Comparison of ENCODE assay signal across 1 cellular context in genomic region chr12:95318071-95318545, GRCh38.
TF ChIP-seq lines count a peak whose summit lies in the region.

No MANE protein-coding gene starts in this region.

TF ChIP-seq in HepG2, 621 proteins besides CTCF, POLR2A, EP300 and RAD21 (continued from another document and continues in another):
- TF ChIP-seq, protein P1, sequence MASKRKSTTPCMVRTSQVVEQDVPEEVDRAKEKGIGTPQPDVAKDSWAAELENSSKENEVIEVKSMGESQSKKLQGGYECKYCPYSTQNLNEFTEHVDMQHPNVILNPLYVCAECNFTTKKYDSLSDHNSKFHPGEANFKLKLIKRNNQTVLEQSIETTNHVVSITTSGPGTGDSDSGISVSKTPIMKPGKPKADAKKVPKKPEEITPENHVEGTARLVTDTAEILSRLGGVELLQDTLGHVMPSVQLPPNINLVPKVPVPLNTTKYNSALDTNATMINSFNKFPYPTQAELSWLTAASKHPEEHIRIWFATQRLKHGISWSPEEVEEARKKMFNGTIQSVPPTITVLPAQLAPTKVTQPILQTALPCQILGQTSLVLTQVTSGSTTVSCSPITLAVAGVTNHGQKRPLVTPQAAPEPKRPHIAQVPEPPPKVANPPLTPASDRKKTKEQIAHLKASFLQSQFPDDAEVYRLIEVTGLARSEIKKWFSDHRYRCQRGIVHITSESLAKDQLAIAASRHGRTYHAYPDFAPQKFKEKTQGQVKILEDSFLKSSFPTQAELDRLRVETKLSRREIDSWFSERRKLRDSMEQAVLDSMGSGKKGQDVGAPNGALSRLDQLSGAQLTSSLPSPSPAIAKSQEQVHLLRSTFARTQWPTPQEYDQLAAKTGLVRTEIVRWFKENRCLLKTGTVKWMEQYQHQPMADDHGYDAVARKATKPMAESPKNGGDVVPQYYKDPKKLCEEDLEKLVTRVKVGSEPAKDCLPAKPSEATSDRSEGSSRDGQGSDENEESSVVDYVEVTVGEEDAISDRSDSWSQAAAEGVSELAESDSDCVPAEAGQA (IDR thresholded peaks at IDR 0.05; ENCODE audit: low read depth), result no peak
- TF ChIP-seq, protein P1 (CRISPR knock-in tag; IDR thresholded peaks at IDR 0.05; ENCODE audit: borderline replicate concordance), result peak; percentile 32; the same call in 1 of the 2 replicates
- TF ChIP-seq WIZ (CRISPR knock-in tag; IDR thresholded peaks at IDR 0.05), result no peak
- peak; percentile 96 for TF ChIP-seq FOXA3 (CRISPR knock-in tag; IDR thresholded peaks at IDR 0.05)
- peak; percentile 93 for TF ChIP-seq RARA (CRISPR knock-in tag; IDR thresholded peaks at IDR 0.05)
- TF ChIP-seq NR2F2 (IDR thresholded peaks at IDR 0.05; ENCODE audit: borderline replicate concordance, low read depth), result peak; percentile 95
- peak; percentile 97 for TF ChIP-seq SOX13 (IDR thresholded peaks at IDR 0.05)
- TF ChIP-seq SOX13 (CRISPR knock-in tag; conservative IDR thresholded peaks at IDR 0.05 in 1 of 2, IDR thresholded peaks at IDR 0.05 in 1 of 2), result peak in 1 of 2 experiments; percentile 100; a peak in 2 of 4 replicates
- TF ChIP-seq NCOA2 (CRISPR knock-in tag; IDR thresholded peaks at IDR 0.05), result peak; percentile 94
- TF ChIP-seq SSRP1 (CRISPR knock-in tag; IDR thresholded peaks at IDR 0.05), result no peak
- peak; percentile 98 for TF ChIP-seq GFI1 (CRISPR knock-in tag; IDR thresholded peaks at IDR 0.05; ENCODE audit: borderline replicate concordance)
- peak; percentile 93 for TF ChIP-seq FOSL2 (CRISPR knock-in tag; IDR thresholded peaks at IDR 0.05)
- peak; percentile 80; the same call in 1 of the 2 replicates for TF ChIP-seq JUN (CRISPR knock-in tag; IDR thresholded peaks at IDR 0.05)
- peak; percentile 85 for TF ChIP-seq ZBTB25 (CRISPR knock-in tag; IDR thresholded peaks at IDR 0.05)
- no peak for TF ChIP-seq LCORL (IDR thresholded peaks at IDR 0.05)
- no peak for TF ChIP-seq LCORL (CRISPR knock-in tag; IDR thresholded peaks at IDR 0.05)
- TF ChIP-seq ZNF44 (CRISPR knock-in tag; IDR thresholded peaks at IDR 0.05), result no peak
- peak; percentile 67 for TF ChIP-seq ZNF205 (CRISPR knock-in tag; IDR thresholded peaks at IDR 0.05)
- TF ChIP-seq HINFP (CRISPR knock-in tag; IDR thresholded peaks at IDR 0.05; ENCODE audit: low read depth), result no peak
- peak; percentile 50; the same call in 1 of the 2 replicates for TF ChIP-seq NFKBIZ (CRISPR knock-in tag; IDR thresholded peaks at IDR 0.05)
- no peak for TF ChIP-seq HNRNPK (IDR thresholded peaks at IDR 0.05; ENCODE audit: low read depth, low read length, poor library complexity, severe bottlenecking)
- peak; percentile 71 for TF ChIP-seq HDAC1 (CRISPR knock-in tag; IDR thresholded peaks at IDR 0.05)
- no peak for TF ChIP-seq SMAD1 (CRISPR knock-in tag; IDR thresholded peaks at IDR 0.05; ENCODE audit: borderline replicate concordance, low read depth)
- TF ChIP-seq THRA (CRISPR knock-in tag; IDR thresholded peaks at IDR 0.05; ENCODE audit: borderline replicate concordance), result peak; percentile 42; the same call in 1 of the 2 replicates
- no peak for TF ChIP-seq RNF2 (conservative IDR thresholded peaks at IDR 0.05; ENCODE audit: low read depth)
- no peak for TF ChIP-seq DNMT1 (CRISPR knock-in tag; IDR thresholded peaks at IDR 0.05)
- TF ChIP-seq TOE1 (CRISPR knock-in tag; IDR thresholded peaks at IDR 0.05), result 0 out of 2 replicates have a peak, but pooled peaks have one; percentile 73
- TF ChIP-seq ATM (IDR thresholded peaks at IDR 0.05; ENCODE audit: borderline replicate concordance), result no peak
- peak; percentile 96 for TF ChIP-seq ZNF703 (CRISPR knock-in tag; IDR thresholded peaks at IDR 0.05; ENCODE audit: borderline replicate concordance)
- peak; percentile 94 for TF ChIP-seq NFIC (IDR thresholded peaks at IDR 0.05; ENCODE audit: low read length)
- TF ChIP-seq, protein P2, sequence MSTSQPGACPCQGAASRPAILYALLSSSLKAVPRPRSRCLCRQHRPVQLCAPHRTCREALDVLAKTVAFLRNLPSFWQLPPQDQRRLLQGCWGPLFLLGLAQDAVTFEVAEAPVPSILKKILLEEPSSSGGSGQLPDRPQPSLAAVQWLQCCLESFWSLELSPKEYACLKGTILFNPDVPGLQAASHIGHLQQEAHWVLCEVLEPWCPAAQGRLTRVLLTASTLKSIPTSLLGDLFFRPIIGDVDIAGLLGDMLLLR (CRISPR knock-in tag; IDR thresholded peaks at IDR 0.05), result no peak
- peak; percentile 72 for TF ChIP-seq CBFB (CRISPR knock-in tag; IDR thresholded peaks at IDR 0.05)
- TF ChIP-seq SIX4 (CRISPR knock-in tag; IDR thresholded peaks at IDR 0.05), result peak; percentile 72
- TF ChIP-seq ATF3 (CRISPR knock-in tag; IDR thresholded peaks at IDR 0.05), result peak; percentile 75; the same call in 1 of the 2 replicates
- peak; percentile 81; the same call in 1 of the 2 replicates for TF ChIP-seq GATA4 (IDR thresholded peaks at IDR 0.05; ENCODE audit: borderline replicate concordance, low read depth)
- no peak for TF ChIP-seq ARID2 (CRISPR knock-in tag; IDR thresholded peaks at IDR 0.05; ENCODE audit: borderline replicate concordance)
- peak; percentile 69; the same call in 1 of the 2 replicates for TF ChIP-seq ZNF792 (CRISPR knock-in tag; IDR thresholded peaks at IDR 0.05)
- peak; percentile 75 for TF ChIP-seq TEAD3 (CRISPR knock-in tag; optimal IDR thresholded peaks at IDR 0.05; ENCODE audit: borderline replicate concordance)
- no peak for TF ChIP-seq ZNF326 (CRISPR knock-in tag; IDR thresholded peaks at IDR 0.05; ENCODE audit: borderline replicate concordance)
- peak; percentile 71; the same call in 1 of the 2 replicates for TF ChIP-seq ZFP36L1 (CRISPR knock-in tag; IDR thresholded peaks at IDR 0.05)
- no peak for TF ChIP-seq ZBTB40 (IDR thresholded peaks at IDR 0.05)
- no peak; the same call in 1 of the 2 replicates for TF ChIP-seq ZBTB40 (CRISPR knock-in tag; IDR thresholded peaks at IDR 0.05)
- TF ChIP-seq CREM (IDR thresholded peaks at IDR 0.05), result peak; percentile 87
- TF ChIP-seq CREM (CRISPR knock-in tag; IDR thresholded peaks at IDR 0.05), result no peak
- TF ChIP-seq ZFP1 (CRISPR knock-in tag; IDR thresholded peaks at IDR 0.05), result peak; percentile 84; the same call in 1 of the 2 replicates
- peak; percentile 65; the same call in 1 of the 2 replicates for TF ChIP-seq IKZF5 (CRISPR knock-in tag; IDR thresholded peaks at IDR 0.05)
